Comparison of ENCODE assay signal across 1 cellular context in genomic region chr4:148445903-148446261, GRCh38.
TF ChIP-seq lines count a peak whose summit lies in the region.

No MANE protein-coding gene starts in this region.

TF ChIP-seq in K562, 482 proteins besides CTCF, POLR2A, EP300 and RAD21 (continued from another document):
- TF ChIP-seq, protein P1, sequence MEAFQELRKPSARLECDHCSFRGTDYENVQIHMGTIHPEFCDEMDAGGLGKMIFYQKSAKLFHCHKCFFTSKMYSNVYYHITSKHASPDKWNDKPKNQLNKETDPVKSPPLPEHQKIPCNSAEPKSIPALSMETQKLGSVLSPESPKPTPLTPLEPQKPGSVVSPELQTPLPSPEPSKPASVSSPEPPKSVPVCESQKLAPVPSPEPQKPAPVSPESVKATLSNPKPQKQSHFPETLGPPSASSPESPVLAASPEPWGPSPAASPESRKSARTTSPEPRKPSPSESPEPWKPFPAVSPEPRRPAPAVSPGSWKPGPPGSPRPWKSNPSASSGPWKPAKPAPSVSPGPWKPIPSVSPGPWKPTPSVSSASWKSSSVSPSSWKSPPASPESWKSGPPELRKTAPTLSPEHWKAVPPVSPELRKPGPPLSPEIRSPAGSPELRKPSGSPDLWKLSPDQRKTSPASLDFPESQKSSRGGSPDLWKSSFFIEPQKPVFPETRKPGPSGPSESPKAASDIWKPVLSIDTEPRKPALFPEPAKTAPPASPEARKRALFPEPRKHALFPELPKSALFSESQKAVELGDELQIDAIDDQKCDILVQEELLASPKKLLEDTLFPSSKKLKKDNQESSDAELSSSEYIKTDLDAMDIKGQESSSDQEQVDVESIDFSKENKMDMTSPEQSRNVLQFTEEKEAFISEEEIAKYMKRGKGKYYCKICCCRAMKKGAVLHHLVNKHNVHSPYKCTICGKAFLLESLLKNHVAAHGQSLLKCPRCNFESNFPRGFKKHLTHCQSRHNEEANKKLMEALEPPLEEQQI (IDR thresholded peaks at IDR 0.05) = no peak
- TF ChIP-seq, protein P2, sequence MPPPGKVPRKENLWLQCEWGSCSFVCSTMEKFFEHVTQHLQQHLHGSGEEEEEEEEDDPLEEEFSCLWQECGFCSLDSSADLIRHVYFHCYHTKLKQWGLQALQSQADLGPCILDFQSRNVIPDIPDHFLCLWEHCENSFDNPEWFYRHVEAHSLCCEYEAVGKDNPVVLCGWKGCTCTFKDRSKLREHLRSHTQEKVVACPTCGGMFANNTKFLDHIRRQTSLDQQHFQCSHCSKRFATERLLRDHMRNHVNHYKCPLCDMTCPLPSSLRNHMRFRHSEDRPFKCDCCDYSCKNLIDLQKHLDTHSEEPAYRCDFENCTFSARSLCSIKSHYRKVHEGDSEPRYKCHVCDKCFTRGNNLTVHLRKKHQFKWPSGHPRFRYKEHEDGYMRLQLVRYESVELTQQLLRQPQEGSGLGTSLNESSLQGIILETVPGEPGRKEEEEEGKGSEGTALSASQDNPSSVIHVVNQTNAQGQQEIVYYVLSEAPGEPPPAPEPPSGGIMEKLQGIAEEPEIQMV (tag; conservative IDR thresholded peaks at IDR 0.05; ENCODE audit: low read depth) = no peak
- TF ChIP-seq MCM3 (IDR thresholded peaks at IDR 0.05) = no peak
